ENCODE assay signal across 24 cellular contexts in genomic region chr12:130366159-130366558, GRCh38. TPM values are rescaled to one million over a fixed set of nuclear protein-coding genes. Genes with fewer than 3 reads are reported as not detected.
"Had no signal": no experiment of that assay in that cellular context is flagged by ENCODE, and none has a peak within 500 bp of the region (broad histone marks: within the 10 kb centered on the region; RNA-seq: fewer than 3 reads in every experiment).

No MANE protein-coding gene starts in this region.

- H3K9me3 ChIP-seq: SK-N-SH had no signal

- DNase-seq: KBM-7; NCI-H1092; NCI-H146; NCI-H1694 treated with DMSO at 0.1 percent for 48 hours; NCI-H1930; NCI-H2081; NCI-H2107; NCI-H226; NCI-H446; NCI-H510A; NCI-H524 treated with DMSO at 0.1 percent for 48 hours; NCI-H69; NCI-H774; NK-92 treated with Interleukin-12 subunit alpha and Interleukin-12 subunit beta, amount 100 ng/mL, for 24 hours; PC-3; SHP77; SK-N-SH; SW 1271 had no signal

- H3K27ac ChIP-seq: RWPE1 had no signal

- H3K4me2 ChIP-seq: SK-N-SH had no signal

- H3K9ac ChIP-seq: SK-N-SH had no signal

RNA-seq across cellular contexts. Expression of gene PIWIL1, which starts 28.5 kb away (rescaled TPM):
- total RNA-seq: HT-29, LHCN-M2, MCF 10A, OCI-LY7, PC-3, SK-MEL-5 had no signal
